ENCODE assay signal across 9 cellular contexts in genomic region chr14:64541261-64541970, GRCh38. TPM values are rescaled to one million over a fixed set of nuclear protein-coding genes. Genes with fewer than 3 reads are reported as not detected.
DNase-seq lines count a peak whose midpoint lies in the region; ATAC-seq lines count a peak whose summit lies in the region.
"Had no signal": no experiment of that assay in that cellular context is flagged by ENCODE, and none has a peak within 500 bp of the region (broad histone marks: within the 10 kb centered on the region; RNA-seq: fewer than 3 reads in every experiment).

No MANE protein-coding gene starts in this region.

- H3K36me3 ChIP-seq in ACC112 (ENCODE audit: insufficient read depth, low read length) (no peaks in the 10 kb centered on the region), mesodermal cell (ENCODE audit: control insufficient read depth, insufficient read depth, low read length) (no peaks in the 10 kb centered on the region)

- H3K79me2 ChIP-seq in ACC112 (ENCODE audit: control insufficient read depth, insufficient read depth, low read length, unreplicated experiment), result no peaks in the 10 kb centered on the region

- peak; percentile 60 for DNase-seq in NCI-H1092 (lab: John Stamatoyannopoulos, UW)
- peak in 13 of 61 donors; percentile 11 to 59 (median 37) for DNase-seq in caudate nucleus (lab: John Stamatoyannopoulos, UW)
- DNase-seq in T1000 (lab: John Stamatoyannopoulos, UW), result no peak
- DNase-seq in middle frontal gyrus (ENCODE audit: extremely low spot score, low spot score), result no peak
- DNase-seq: effector CD8-positive, alpha-beta T cell had no signal

- H3K9me3 ChIP-seq in mesodermal cell (ENCODE audit: control insufficient read depth, low read length), result peaks cover 8% of the 10 kb centered on the region

- H3K27me3 ChIP-seq in ACC112 (ENCODE audit: insufficient read depth, low read length), result peaks cover 23% of the 10 kb centered on the region

- H3K4me3 ChIP-seq in ACC112 (ENCODE audit: low read depth, low read length) (peak overlapping the region; percentile 80), mesodermal cell (ENCODE audit: extremely low read depth, insufficient read depth, low read length, poor library complexity, severe bottlenecking) (peak overlapping the region; percentile 49)

- H3K27ac ChIP-seq in ACC112 (ENCODE audit: low read depth, low read length) (no peak overlapping the region), caudate nucleus (ENCODE audit: low read depth, low read length) (peak overlapping the region; percentile 36), mesodermal cell (ENCODE audit: low read depth, low read length, severe bottlenecking) (no peak overlapping the region)

- peaks cover 4% of the 10 kb centered on the region for H3K4me1 ChIP-seq in ACC112 (ENCODE audit: control insufficient read depth, insufficient read depth, low read length, unreplicated experiment)
- H3K4me1 ChIP-seq in mesodermal cell (ENCODE audit: control insufficient read depth, insufficient read depth, low read length, poor library complexity, severe bottlenecking), result peaks cover 4% of the 10 kb centered on the region

- ATAC-seq in GM21737 (IDR thresholded peaks at IDR 0.05; ENCODE audit: unreplicated experiment) (no peak), GM19395 (IDR thresholded peaks at IDR 0.05; ENCODE audit: unreplicated experiment) (no peak)

- 52% methylated on average over 73 of the region's 73 CpGs for WGBS in mesodermal cell (ENCODE audit: insufficient coverage in 2 of 2), 2 experiments

- H2AFZ ChIP-seq in ACC112 (ENCODE audit: low read length, unreplicated experiment), result no peak overlapping the region

RNA-seq across cellular contexts. Expression of gene HSPA2, which starts 0.9 kb away (rescaled TPM):
- polyA plus RNA-seq in mesodermal cell (2013, experiment 1 of 2), result 53.5 TPM
- 43.7 TPM for polyA plus RNA-seq in mesodermal cell (2013, experiment 2 of 2)

RNA-seq across cellular contexts. Expression of gene PPP1R36, which starts 8.3 kb away (rescaled TPM):
- polyA plus RNA-seq in mesodermal cell (2013, experiment 1 of 2), result 1.8 TPM
- 1.2 TPM for polyA plus RNA-seq in mesodermal cell (2013, experiment 2 of 2)

RNA-seq across cellular contexts. Expression of gene ZBTB1, which starts 36.8 kb away (rescaled TPM):
- 30.1 TPM for polyA plus RNA-seq in mesodermal cell (2013, experiment 1 of 2)
- polyA plus RNA-seq in mesodermal cell (2013, experiment 2 of 2), result 35.1 TPM

RNA-seq across cellular contexts. Expression of gene ZBTB25, which starts 37.8 kb away (rescaled TPM):
- polyA plus RNA-seq in mesodermal cell (2013, experiment 1 of 2), result 8.3 TPM
- polyA plus RNA-seq in mesodermal cell (2013, experiment 2 of 2), result 9.8 TPM
